14 cellular contexts compared by ENCODE assay signal in genomic region chr17:75758131-75758905, GRCh38. TPM values are rescaled to one million over a fixed set of nuclear protein-coding genes. Genes with fewer than 3 reads are reported as not detected.
DNase-seq lines count a peak whose midpoint lies in the region; ATAC-seq, FAIRE-seq and TF ChIP-seq lines count a peak whose summit lies in the region.
"Had no signal": no experiment of that assay in that cellular context is flagged by ENCODE, and none has a peak within 500 bp of the region (broad histone marks: within the 10 kb centered on the region; RNA-seq: fewer than 3 reads in every experiment).

No MANE protein-coding gene starts in this region.

- TF ChIP-seq CTCF in right atrium auricular region (IDR thresholded peaks at IDR 0.05) (no peak), OCI-LY3 (IDR thresholded peaks at IDR 0.05; ENCODE audit: low read depth, low read length) (peak; percentile 35), nephron progenitor cell (IDR thresholded peaks at IDR 0.05) (no peak)

- ATAC-seq in left ventricle myocardium superior, result no peak

- H3K9me3 Mint-ChIP-seq in nephron progenitor cell, result no peaks in the 10 kb centered on the region
- H3K9me3 Mint-ChIP-seq: dendritic cell treated with granulocyte-macrophage colony-stimulating factor and Interleukin-4, amounts not matched to agents 40 ng/mL and 50 ng/mL, for 4 days had no signal

- H3K36me3 ChIP-seq in right atrium auricular region (no peaks in the 10 kb centered on the region), OCI-LY3 (replicated peaks; ENCODE audit: low read depth, low read length) (peaks cover 3% of the 10 kb centered on the region)

- H3K4me3 ChIP-seq in right atrium auricular region (no peak overlapping the region), OCI-LY3 (ENCODE audit: low read length) (no peak overlapping the region)
- H3K4me3 ChIP-seq: skin epidermis had no signal

- intact Hi-C loops in left ventricle myocardium superior (cut with micrococcal nuclease), result no loop called here

- H3K9ac ChIP-seq in OCI-LY3 (ENCODE audit: low read length), result no peak overlapping the region

- H3K4me1 Mint-ChIP-seq in nephron progenitor cell, result peaks cover 24% of the 10 kb centered on the region

- peak; percentile 52 for FAIRE-seq in urothelium cell line (lab: Jason Lieb, UNC)

- no peaks in the 10 kb centered on the region for H3K27me3 ChIP-seq in right atrium auricular region
- H3K27me3 ChIP-seq in OCI-LY3 (ENCODE audit: low read depth, low read length), result no peaks in the 10 kb centered on the region

- H3K27ac Mint-ChIP-seq in nephron progenitor cell, result no peak overlapping the region
- H3K27ac Mint-ChIP-seq: dendritic cell treated with granulocyte-macrophage colony-stimulating factor and Interleukin-4, amounts not matched to agents 40 ng/mL and 50 ng/mL, for 4 days had no signal

- H3K4me1 ChIP-seq in right atrium auricular region, result peaks cover 0 to 16% of the 10 kb centered on the region in 2 donors
- peaks cover 12% of the 10 kb centered on the region for H3K4me1 ChIP-seq in OCI-LY3 (ENCODE audit: low read length)

- no peaks in the 10 kb centered on the region for H3K27me3 Mint-ChIP-seq in nephron progenitor cell (ENCODE audit: low read depth, poor library complexity)

- no peaks in the 10 kb centered on the region for H4K20me1 ChIP-seq in OCI-LY3 (ENCODE audit: insufficient read depth, low read length)

- H3K9me3 ChIP-seq in right atrium auricular region, result no peaks in the 10 kb centered on the region
- H3K9me3 ChIP-seq in OCI-LY3 (ENCODE audit: insufficient read depth, low read length), result no peaks in the 10 kb centered on the region

- no peak overlapping the region for H2AFZ ChIP-seq in OCI-LY3 (ENCODE audit: low read depth, low read length)

- H3K4me2 ChIP-seq in OCI-LY3 (ENCODE audit: low read length), result no peak overlapping the region

- no peaks in the 10 kb centered on the region for H3K79me2 ChIP-seq in OCI-LY3 (ENCODE audit: low read length)

- DNase-seq in left ventricle myocardium superior (peak; percentile 28), right atrium auricular region (ENCODE audit: low spot score) (no peak), epithelial cell of prostate (ENCODE audit: low read depth, low spot score) (no peak), urothelium cell line (ENCODE audit: low spot score) (no peak), SHP77 (lab: John Stamatoyannopoulos, UW) (no peak), nephron progenitor cell (no peak), pons (ENCODE audit: low spot score) (no peak)
- DNase-seq: activated CD4-positive, alpha-beta T cell treated with anti-CD3 and anti-CD28 coated beads for 4 hours; activated gamma-delta T cell treated with Interleukin-2 at 50 U/mL for 16 hours; C1 segment of cervical spinal cord; hypothalamus had no signal

- no peaks in the 10 kb centered on the region for H3K36me3 Mint-ChIP-seq in nephron progenitor cell (ENCODE audit: low read depth)

- H3K4me3 Mint-ChIP-seq in nephron progenitor cell, result no peak overlapping the region
- H3K4me3 Mint-ChIP-seq: dendritic cell treated with granulocyte-macrophage colony-stimulating factor and Interleukin-4, amounts not matched to agents 40 ng/mL and 50 ng/mL, for 4 days had no signal

- H3K27ac ChIP-seq in right atrium auricular region (no peak overlapping the region), OCI-LY3 (ENCODE audit: low read length) (no peak overlapping the region), epithelial cell of prostate (peak overlapping the region; percentile 36)
- H3K27ac ChIP-seq: skin epidermis had no signal

RNA-seq across cellular contexts. Expression of gene GALK1, which starts 6.7 kb away (rescaled TPM):
- 20.2 TPM for total RNA-seq in left ventricle myocardium superior
- 10 to 100 TPM; 19.6 to 21.0 TPM for total RNA-seq in right atrium auricular region

RNA-seq across cellular contexts. Expression of gene UNK, which starts 26.3 kb away (rescaled TPM):
- 14.8 TPM for total RNA-seq in left ventricle myocardium superior
- total RNA-seq in right atrium auricular region, result 10 to 100 TPM; 18.8 to 25.3 TPM

RNA-seq across cellular contexts. Expression of gene ITGB4, which starts 37.1 kb away (rescaled TPM):
- total RNA-seq in left ventricle myocardium superior (8.8 TPM), right atrium auricular region (10 to 100 TPM; 11.1 to 37.5 TPM)
